ENCODE assay signal across 8 cellular contexts in the genomic region with DNA sequence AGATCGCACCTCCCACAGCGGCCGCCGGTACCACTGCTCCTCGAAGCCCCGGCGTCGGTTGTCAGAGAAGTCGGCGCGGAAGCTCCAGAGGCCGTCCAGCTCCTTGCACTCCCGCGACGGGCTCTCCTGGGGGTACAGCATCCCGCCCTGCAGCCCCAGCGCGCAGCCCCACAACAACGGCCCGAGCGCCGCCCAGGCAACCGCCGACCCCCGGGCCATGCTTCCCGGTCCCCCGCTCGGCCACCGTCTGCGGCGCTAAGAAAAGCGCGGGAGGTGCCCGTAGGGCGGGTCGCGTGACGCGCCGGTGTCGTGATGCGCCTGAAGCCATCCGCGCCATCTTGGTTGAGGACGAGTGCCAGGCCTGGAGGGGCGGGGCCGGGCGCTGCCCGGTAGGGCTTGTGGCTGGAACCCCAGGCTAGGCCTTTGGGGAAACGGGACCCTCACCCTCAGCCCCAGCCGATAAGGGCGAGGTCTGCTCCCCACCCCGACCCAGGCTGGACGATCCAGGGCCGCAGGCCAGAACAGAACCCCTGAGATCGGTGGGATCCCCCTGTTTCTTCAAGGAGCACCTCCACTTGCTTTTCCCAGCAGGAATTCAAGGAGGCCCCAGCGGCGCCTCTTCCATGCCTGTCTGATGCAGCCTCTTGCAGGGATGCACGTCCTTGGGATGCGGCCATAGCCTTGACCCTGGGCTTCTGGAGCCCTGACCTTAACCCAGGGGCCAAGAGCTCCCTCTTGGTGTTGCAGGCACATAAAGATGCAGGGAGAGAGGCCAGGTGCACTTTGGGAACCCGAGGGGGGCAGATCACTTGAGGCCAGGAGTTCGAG. TPM values are rescaled to one million over a fixed set of nuclear protein-coding genes. Genes with fewer than 3 reads are reported as not detected.
A peak's percentile ranks its signal among the peaks of the same experiment; 100 is the strongest.
DNase-seq lines count a peak whose midpoint lies in the region; ATAC-seq and TF ChIP-seq lines count a peak whose summit lies in the region.

A gene (minus strand): TSS at position 249 of the 828 bp plus-strand sequence. CDS start 30 bp downstream, at position 219.

- H3K27me3 Mint-ChIP-seq in activated T-cell treated with anti-CD3 and anti-CD28 coated beads, Interleukin-2, amount 50 U/mL, for 24 hours, result no peaks in the 10 kb centered on the region

- H3K9me3 Mint-ChIP-seq in activated T-cell treated with anti-CD3 and anti-CD28 coated beads, Interleukin-2, amount 50 U/mL, for 24 hours, result no peaks in the 10 kb centered on the region

- peaks cover 16% of the 10 kb centered on the region for H3K4me1 Mint-ChIP-seq in activated T-cell treated with anti-CD3 and anti-CD28 coated beads, Interleukin-2, amount 50 U/mL, for 24 hours (ENCODE audit: low read depth)

- TF ChIP-seq POLR2A in erythroblast (IDR thresholded peaks at IDR 0.05; ENCODE audit: low read length), result peak; percentile 78

- H3K27ac ChIP-seq in mucosa of rectum (ENCODE audit: low read depth in 2 of 2, low read length in 2 of 2), result peak within 1 kb of the TSS; percentile 60 to 71

- H3K36me3 ChIP-seq in mucosa of rectum (ENCODE audit: control insufficient read depth in 2 of 2, insufficient read depth in 2 of 2, low read length in 2 of 2), result peaks cover 11 to 14% of the 10 kb centered on the region in 2 donors

- peak within 1 kb of the TSS; percentile 88 for H3K4me3 Mint-ChIP-seq in activated T-cell treated with anti-CD3 and anti-CD28 coated beads, Interleukin-2, amount 50 U/mL, for 24 hours

- peaks cover 34% of the 10 kb centered on the region for H3K36me3 Mint-ChIP-seq in activated T-cell treated with anti-CD3 and anti-CD28 coated beads, Interleukin-2, amount 50 U/mL, for 24 hours (ENCODE audit: low read depth)

- peaks cover 4 to 14% of the 10 kb centered on the region in 2 donors for H3K4me1 ChIP-seq in mucosa of rectum (ENCODE audit: control insufficient read depth in 2 of 2, insufficient read depth in 2 of 2, low read length in 2 of 2)

- H3K27me3 ChIP-seq in mucosa of rectum (ENCODE audit: control insufficient read depth in 2 of 2, insufficient read depth in 2 of 2, low read length in 2 of 2), result no peaks in the 10 kb centered on the region

- DNase-seq in DMS53 (lab: John Stamatoyannopoulos, UW), result peak; percentile 98
- peak; percentile 87 for DNase-seq in KG1 (lab: John Stamatoyannopoulos, UW)
- DNase-seq in activated T-cell treated with anti-CD3 and anti-CD28 coated beads, Interleukin-2, amount 50 U/mL, for 24 hours, result peak; percentile 95
- DNase-seq in erythroblast (lab: John Stamatoyannopoulos, UW), result peak; percentile 94 to 95
- DNase-seq in stimulated activated CD8-positive, alpha-beta memory T cell treated with anti-CD3 and anti-CD28 coated beads, Interleukin-4, amount 100 ng/mL, for 4 hours (ENCODE audit: low read depth in 2 of 2, low spot score in 1 of 2), result peak; percentile 67 to 79

- H3K4me3 ChIP-seq in mucosa of rectum (ENCODE audit: low read length in 2 of 2), result peak within 1 kb of the TSS; percentile 74 to 81

- H3K9me3 ChIP-seq in mucosa of rectum (ENCODE audit: control insufficient read depth in 2 of 2, low read length in 2 of 2), result no peaks in the 10 kb centered on the region

- ATAC-seq in GM21723 (IDR thresholded peaks at IDR 0.05; ENCODE audit: unreplicated experiment), result peak; percentile 81

- peak within 1 kb of the TSS; percentile 80 to 86 for H3K9ac ChIP-seq in mucosa of rectum (ENCODE audit: low read depth in 1 of 2, low read length in 2 of 2)

- peak within 1 kb of the TSS; percentile 94 for H3K27ac Mint-ChIP-seq in activated T-cell treated with anti-CD3 and anti-CD28 coated beads, Interleukin-2, amount 50 U/mL, for 24 hours

TF ChIP-seq in PFSK-1, 5 proteins besides CTCF, POLR2A, EP300 and RAD21:
- TF ChIP-seq, protein P1, sequence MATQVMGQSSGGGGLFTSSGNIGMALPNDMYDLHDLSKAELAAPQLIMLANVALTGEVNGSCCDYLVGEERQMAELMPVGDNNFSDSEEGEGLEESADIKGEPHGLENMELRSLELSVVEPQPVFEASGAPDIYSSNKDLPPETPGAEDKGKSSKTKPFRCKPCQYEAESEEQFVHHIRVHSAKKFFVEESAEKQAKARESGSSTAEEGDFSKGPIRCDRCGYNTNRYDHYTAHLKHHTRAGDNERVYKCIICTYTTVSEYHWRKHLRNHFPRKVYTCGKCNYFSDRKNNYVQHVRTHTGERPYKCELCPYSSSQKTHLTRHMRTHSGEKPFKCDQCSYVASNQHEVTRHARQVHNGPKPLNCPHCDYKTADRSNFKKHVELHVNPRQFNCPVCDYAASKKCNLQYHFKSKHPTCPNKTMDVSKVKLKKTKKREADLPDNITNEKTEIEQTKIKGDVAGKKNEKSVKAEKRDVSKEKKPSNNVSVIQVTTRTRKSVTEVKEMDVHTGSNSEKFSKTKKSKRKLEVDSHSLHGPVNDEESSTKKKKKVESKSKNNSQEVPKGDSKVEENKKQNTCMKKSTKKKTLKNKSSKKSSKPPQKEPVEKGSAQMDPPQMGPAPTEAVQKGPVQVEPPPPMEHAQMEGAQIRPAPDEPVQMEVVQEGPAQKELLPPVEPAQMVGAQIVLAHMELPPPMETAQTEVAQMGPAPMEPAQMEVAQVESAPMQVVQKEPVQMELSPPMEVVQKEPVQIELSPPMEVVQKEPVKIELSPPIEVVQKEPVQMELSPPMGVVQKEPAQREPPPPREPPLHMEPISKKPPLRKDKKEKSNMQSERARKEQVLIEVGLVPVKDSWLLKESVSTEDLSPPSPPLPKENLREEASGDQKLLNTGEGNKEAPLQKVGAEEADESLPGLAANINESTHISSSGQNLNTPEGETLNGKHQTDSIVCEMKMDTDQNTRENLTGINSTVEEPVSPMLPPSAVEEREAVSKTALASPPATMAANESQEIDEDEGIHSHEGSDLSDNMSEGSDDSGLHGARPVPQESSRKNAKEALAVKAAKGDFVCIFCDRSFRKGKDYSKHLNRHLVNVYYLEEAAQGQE (IDR thresholded peaks at IDR 0.05; ENCODE audit: insufficient read depth in 1 of 2, low read depth in 2 of 2, low read length in 2 of 2), result peak in 1 of 2 experiments; percentile 69; a peak in 1 of 4 replicates
- TF ChIP-seq SIN3A (IDR thresholded peaks at IDR 0.05; ENCODE audit: borderline replicate concordance, insufficient read depth, low read length) (peak; percentile 81), FOXP2 (optimal IDR thresholded peaks at IDR 0.05; ENCODE audit: borderline replicate concordance, extremely low read depth, extremely low read length, insufficient read depth) (peak; percentile 79), POLR2AphosphoS5 (IDR thresholded peaks at IDR 0.05; ENCODE audit: low read depth, low read length) (peak; percentile 85), TAF1 (IDR thresholded peaks at IDR 0.05; ENCODE audit: borderline replicate concordance, insufficient read depth, low read length) (peak; percentile 92; the same call in 1 of the 2 replicates)

RNA-seq across cellular contexts. Expression of the gene that starts here (rescaled TPM):
- polyA plus RNA-seq in PFSK-1 (2012; ENCODE audit: insufficient read length, low read depth), result 166 TPM

Comparison
In these comparisons a context has a peak if more than half of its experiments do, and no peak if none do; other contexts are left out.
1. Peak in every context shown above with its lines: DNase-seq, ATAC-seq, H3K4me3 ChIP-seq and H3K27ac ChIP-seq.